ENCODE assay signal across 29 cellular contexts in genomic region chr17:32533296-32533695, GRCh38.
"Had no signal": no experiment of that assay in that cellular context is flagged by ENCODE, and none has a peak within 500 bp of the region (broad histone marks: within the 10 kb centered on the region; RNA-seq: fewer than 3 reads in every experiment).

No MANE protein-coding gene starts in this region.

- ATAC-seq: SK-N-SH treated with all-trans-retinoic acid at 6 μM for 48 hours had no signal

- H3K36me3 ChIP-seq: adrenal gland, MG63, SJSA1 had no signal

- H3K27me3 Mint-ChIP-seq: activated B cell treated with CpG ODN at 0.5 μM for 24 hours; activated naive CD8-positive, alpha-beta T cell had no signal

- H3K27ac Mint-ChIP-seq: activated B cell treated with CpG ODN at 0.5 μM for 24 hours; activated CD4-positive, alpha-beta memory T cell treated with anti-CD3 and anti-CD28 coated beads, Interleukin-2, amount 10 ng/mL, durations not matched to agents 7 days and 5 days; activated naive CD8-positive, alpha-beta T cell had no signal

- DNase-seq: activated B cell treated with CpG ODN at 0.5 μM for 24 hours; activated CD4-positive, alpha-beta memory T cell treated with anti-CD3 and anti-CD28 coated beads, Interleukin-2, amount 10 ng/mL, durations not matched to agents 7 days and 5 days; activated CD4-positive, alpha-beta T cell treated with anti-CD3 and anti-CD28 coated beads for 1 hour; activated CD4-positive, alpha-beta T cell treated with anti-CD3 and anti-CD28 coated beads, Interleukin-2, amount 50 U/mL, for 1 hour; activated CD8-positive, alpha-beta memory T cell treated with anti-CD3 and anti-CD28 coated beads, Interleukin-2, amount 50 U/mL, for 48 hours; activated effector memory CD4-positive, alpha-beta T cell treated with Interleukin-2 at 50 U/mL for 16 hours; activated naive CD4-positive, alpha-beta T cell; activated T-cell treated with anti-CD3 and anti-CD28 coated beads, Interleukin-2, amount 50 U/mL, for 1 hour; adrenal gland; anterior cingulate cortex; cerebellar nuclear complex; MG63; MV-4-11; NCI-H1092 treated with DMSO at 0.1 percent for 48 hours; NCI-H1417 treated with DMSO at 0.1 percent for 48 hours; NCI-H1694; NCI-H2029; NCI-H2107; NCI-H2171 treated with DMSO at 0.1 percent for 48 hours; NCI-H226; NCI-H526; NCI-H774; Peyer's patch; Right ventricle myocardium superior; SW 1271 had no signal

- H3K4me3 Mint-ChIP-seq: activated B cell treated with CpG ODN at 0.5 μM for 24 hours; activated CD4-positive, alpha-beta memory T cell treated with anti-CD3 and anti-CD28 coated beads, Interleukin-2, amount 10 ng/mL, durations not matched to agents 7 days and 5 days; activated naive CD8-positive, alpha-beta T cell had no signal

- H3K27ac ChIP-seq: adrenal gland, Peyer's patch, RWPE1, SJSA1 had no signal

- H3K4me3 ChIP-seq: adrenal gland, MG63, Peyer's patch, SJSA1 had no signal

- H3K9me3 Mint-ChIP-seq: activated B cell treated with CpG ODN at 0.5 μM for 24 hours; activated CD4-positive, alpha-beta memory T cell treated with anti-CD3 and anti-CD28 coated beads, Interleukin-2, amount 10 ng/mL, durations not matched to agents 7 days and 5 days had no signal

- H3K27me3 ChIP-seq: adrenal gland, MG63, Peyer's patch, SJSA1 had no signal

- H3K9me3 ChIP-seq: adrenal gland, MG63, Peyer's patch, SJSA1 had no signal
